Comparison of ENCODE assay signal across 39 cellular contexts in the genomic region with DNA sequence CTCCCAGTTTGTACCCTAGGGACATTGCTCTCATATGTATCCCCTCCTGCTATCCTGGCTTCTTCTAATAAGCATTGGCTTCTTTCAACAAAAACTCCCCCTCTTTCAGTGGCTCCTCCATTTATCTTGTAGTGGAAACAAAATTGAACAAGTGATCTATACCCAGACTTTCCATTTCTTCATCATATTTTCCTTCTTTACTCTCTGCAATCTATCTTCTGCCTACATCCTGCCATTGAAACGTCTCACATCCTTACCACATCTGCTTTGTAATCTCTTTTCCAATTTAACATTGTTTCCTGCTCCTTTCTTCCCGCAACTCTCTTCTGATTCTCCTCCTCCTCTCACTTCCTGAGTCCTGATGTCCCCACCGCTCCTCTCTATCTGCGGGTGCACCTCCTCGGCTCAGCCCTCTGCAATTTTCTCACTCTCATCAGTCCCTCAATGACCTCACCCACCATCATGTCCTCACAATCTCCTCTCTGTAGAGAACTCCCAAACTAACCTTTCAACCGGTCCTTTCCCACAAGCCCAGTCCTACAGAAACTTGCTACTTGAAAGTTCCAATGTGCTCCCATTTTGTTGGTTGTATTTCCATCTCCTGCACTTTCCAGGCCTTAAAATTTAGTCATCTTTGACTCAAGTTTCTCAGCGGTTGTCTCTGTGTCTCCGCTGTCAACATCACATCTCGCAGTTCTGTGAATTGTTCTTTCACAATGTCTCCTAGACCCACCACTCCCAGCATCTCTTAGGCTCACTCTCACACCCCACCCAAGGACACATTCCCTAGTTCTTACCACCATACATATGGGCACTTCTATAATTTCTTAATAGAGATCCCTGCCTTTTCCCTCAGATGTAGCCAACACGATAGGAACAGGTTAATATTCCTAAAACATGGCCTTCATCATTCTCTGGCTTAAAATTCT. TPM values are rescaled to one million over a fixed set of nuclear protein-coding genes. Genes with fewer than 3 reads are reported as not detected.
"Had no signal": no experiment of that assay in that cellular context is flagged by ENCODE, and none has a peak within 500 bp of the region (broad histone marks: within the 10 kb centered on the region; RNA-seq: fewer than 3 reads in every experiment).

No MANE protein-coding gene starts in this region.

- H3K9ac ChIP-seq: SK-N-SH had no signal

- H3K4me3 Mint-ChIP-seq: activated naive CD4-positive, alpha-beta T cell treated with anti-CD3 and anti-CD28 coated beads, Interleukin-2, amount 10 ng/mL, durations not matched to agents 7 days and 5 days; immature natural killer cell; stimulated activated memory B cell treated with anti-CD40 and anti-IgM and Interleukin-4, amounts not matched to agents 10 μg/mL and 1 μg/mL and 100 μg/mL, for 72 hours had no signal

- H3K9me3 Mint-ChIP-seq: immature natural killer cell had no signal

- H3K4me1 Mint-ChIP-seq: activated naive CD4-positive, alpha-beta T cell treated with anti-CD3 and anti-CD28 coated beads, Interleukin-2, amount 10 ng/mL, durations not matched to agents 7 days and 5 days; immature natural killer cell had no signal

- ATAC-seq: body of pancreas; gastroesophageal sphincter; naive thymus-derived CD4-positive, alpha-beta T cell; right lobe of liver had no signal

- H3K36me3 ChIP-seq: adrenal gland, gastroesophageal sphincter, ovary, right lobe of liver, tibial nerve had no signal

- H3K27ac ChIP-seq: adrenal gland, body of pancreas, gastroesophageal sphincter, hepatocyte, ovary, right lobe of liver, tibial nerve, VCaP had no signal

- H3K4me3 ChIP-seq: adrenal gland, body of pancreas, gastroesophageal sphincter, hepatocyte, ovary, right lobe of liver, tibial nerve had no signal

- H3K4me2 ChIP-seq: hepatocyte, SK-N-SH had no signal

- DNase-seq: activated CD4-positive, alpha-beta T cell treated with anti-CD3 and anti-CD28 coated beads, Interleukin-2, amount 50 U/mL, for 1 hour; activated CD8-positive, alpha-beta memory T cell treated with anti-CD3 and anti-CD28 coated beads for 24 hours; activated effector memory CD4-positive, alpha-beta T cell treated with Interleukin-2 at 50 U/mL for 16 hours; activated naive CD4-positive, alpha-beta T cell treated with anti-CD3 and anti-CD28 coated beads, Interleukin-2, amount 10 ng/mL, durations not matched to agents 7 days and 5 days; activated T-cell treated with anti-CD3 and anti-CD28 coated beads, Interleukin-2, amount 50 U/mL, for 1 hour; adrenal gland; aorta; body of pancreas; effector memory CD4-positive, alpha-beta T cell; erythroblast; immature natural killer cell; midbrain; naive thymus-derived CD4-positive, alpha-beta T cell; ovary; right lobe of liver; SK-N-SH; stimulated activated CD4-positive, alpha-beta T cell treated with anti-CD3 and anti-CD28 coated beads, Interleukin-12 subunit alpha, Interleukin-12 subunit beta, amount 100 ng/mL, for 4 hours; stimulated activated CD4-positive, alpha-beta T cell treated with anti-CD3 and anti-CD28 coated beads, Interleukin-4, amount 100 ng/mL, for 4 hours; stimulated activated CD8-positive, alpha-beta memory T cell treated with anti-CD3 and anti-CD28 coated beads, Interleukin-4, amount 100 ng/mL, for 48 hours; SW 1271; T-helper 9 cell had no signal

- H2AFZ ChIP-seq: hepatocyte had no signal

- H3K79me2 ChIP-seq: hepatocyte had no signal

- H3K36me3 Mint-ChIP-seq: activated naive CD4-positive, alpha-beta T cell treated with anti-CD3 and anti-CD28 coated beads, Interleukin-2, amount 10 ng/mL, durations not matched to agents 7 days and 5 days; immature natural killer cell; stimulated activated memory B cell treated with anti-CD40 and anti-IgM and Interleukin-4, amounts not matched to agents 10 μg/mL and 1 μg/mL and 100 μg/mL, for 72 hours had no signal

- H3K27me3 ChIP-seq: adrenal gland, body of pancreas, gastroesophageal sphincter, hepatocyte, ovary, right lobe of liver, tibial nerve had no signal

- H3K4me1 ChIP-seq: adrenal gland, body of pancreas, gastroesophageal sphincter, right lobe of liver, tibial nerve had no signal

- H3K9me3 ChIP-seq: adrenal gland, body of pancreas, gastroesophageal sphincter, ovary, right lobe of liver, SK-N-SH, tibial nerve had no signal

- H3K27me3 Mint-ChIP-seq: progenitor cell of endocrine pancreas had no signal

- FAIRE-seq: colon, TTC549 had no signal

- H3K27ac Mint-ChIP-seq: activated naive CD4-positive, alpha-beta T cell treated with anti-CD3 and anti-CD28 coated beads, Interleukin-2, amount 10 ng/mL, durations not matched to agents 7 days and 5 days; immature natural killer cell; progenitor cell of endocrine pancreas; stimulated activated memory B cell treated with anti-CD40 and anti-IgM and Interleukin-4, amounts not matched to agents 10 μg/mL and 1 μg/mL and 100 μg/mL, for 72 hours; T-helper 1 cell treated with Interleukin-12 subunit alpha and Interleukin-12 subunit beta and Interleukin-4 antibody, amounts not matched to agents 30 μg/mL and 1 μg/mL, for 36 hours had no signal

RNA-seq across cellular contexts. Expression of a gene that starts 24.0 kb away (rescaled TPM):
- total RNA-seq: adrenal gland, aorta, body of pancreas, dermis microvascular lymphatic vessel endothelial cell, fibroblast of lung, fibroblast of villous mesenchyme, gastroesophageal sphincter, hepatocyte, kidney epithelial cell, lower leg skin, progenitor cell of endocrine pancreas, renal cortical epithelial cell, right lobe of liver, skeletal muscle tissue, tibial nerve, ureter had no signal
- polyA plus RNA-seq: adrenal gland; aorta; fibroblast of lung; hepatocyte; immature natural killer cell; naive thymus-derived CD4-positive, alpha-beta T cell; neural cell; SK-N-SH had no signal
